In genomic region chr1:227131193-227131592, GRCh38 we compare ENCODE assay signal across 9 cellular contexts.
DNase-seq lines count a peak whose midpoint lies in the region; ATAC-seq and TF ChIP-seq lines count a peak whose summit lies in the region.
"Had no signal": no experiment of that assay in that cellular context is flagged by ENCODE, and none has a peak within 500 bp of the region (broad histone marks: within the 10 kb centered on the region; RNA-seq: fewer than 3 reads in every experiment).

No MANE protein-coding gene starts in this region.

- no peak overlapping the region for H3K27ac ChIP-seq in 22Rv1
- H3K27ac ChIP-seq: esophagus squamous epithelium had no signal

- TF ChIP-seq CTCF in 22Rv1 (IDR thresholded peaks at IDR 0.05): peak; percentile 78
- peak; percentile 39; the same call in 2 of the 3 replicates for TF ChIP-seq CTCF in GM12872 (IDR thresholded peaks at IDR 0.05; ENCODE audit: insufficient read depth, low read depth, low read length)
- peak; percentile 39 for TF ChIP-seq CTCF in glutamatergic neuron (IDR thresholded peaks at IDR 0.05; ENCODE audit: partially characterized antibody, unreplicated experiment)

- peaks cover 8% of the 10 kb centered on the region for H3K36me3 Mint-ChIP-seq in glutamatergic neuron (ENCODE audit: unreplicated experiment)
- no peaks in the 10 kb centered on the region for H3K36me3 Mint-ChIP-seq in activated T-helper 1 cell treated with anti-CD3 and anti-CD28 coated beads, Interleukin-12 subunit alpha, Interleukin-12 subunit beta, Interleukin-2, Interleukin-4 antibody, amounts not matched to agents 30 ng/mL and 10 ng/mL and 1 ng/mL, durations not matched to agents 14 hours and 24 hours and 36 hours (ENCODE audit: low read depth)

- H3K4me3 Mint-ChIP-seq in glutamatergic neuron (ENCODE audit: unreplicated experiment): no peak overlapping the region
- no peak overlapping the region for H3K4me3 Mint-ChIP-seq in activated T-helper 1 cell treated with anti-CD3 and anti-CD28 coated beads, Interleukin-12 subunit alpha, Interleukin-12 subunit beta, Interleukin-2, Interleukin-4 antibody, amounts not matched to agents 30 ng/mL and 10 ng/mL and 1 ng/mL, durations not matched to agents 14 hours and 24 hours and 36 hours

- in situ Hi-C loops in SK-MEL-5 (cut with HindIII; ENCODE audit: low pct_unique_long_range_greater_than_20kb, low sequenced_read_pairs): no loop called here

- peaks cover 5% of the 10 kb centered on the region for H3K27me3 Mint-ChIP-seq in glutamatergic neuron (ENCODE audit: unreplicated experiment)
- H3K27me3 Mint-ChIP-seq in activated T-helper 1 cell treated with anti-CD3 and anti-CD28 coated beads, Interleukin-12 subunit alpha, Interleukin-12 subunit beta, Interleukin-2, Interleukin-4 antibody, amounts not matched to agents 30 ng/mL and 10 ng/mL and 1 ng/mL, durations not matched to agents 14 hours and 24 hours and 36 hours (ENCODE audit: insufficient read depth): no peaks in the 10 kb centered on the region

- ATAC-seq in HG02642 (IDR thresholded peaks at IDR 0.05; ENCODE audit: poor library complexity, unreplicated experiment): no peak

- intact Hi-C loops in activated T-helper 1 cell treated with anti-CD3 and anti-CD28 coated beads, Interleukin-12 subunit alpha, Interleukin-12 subunit beta, Interleukin-2, Interleukin-4 antibody, amounts not matched to agents 30 ng/mL and 10 ng/mL and 1 ng/mL, durations not matched to agents 14 hours and 24 hours and 36 hours (cut with micrococcal nuclease): no loop called here

- H3K4me1 Mint-ChIP-seq in glutamatergic neuron (ENCODE audit: low read depth, unreplicated experiment): peaks cover 24% of the 10 kb centered on the region
- H3K4me1 Mint-ChIP-seq in activated T-helper 1 cell treated with anti-CD3 and anti-CD28 coated beads, Interleukin-12 subunit alpha, Interleukin-12 subunit beta, Interleukin-2, Interleukin-4 antibody, amounts not matched to agents 30 ng/mL and 10 ng/mL and 1 ng/mL, durations not matched to agents 14 hours and 24 hours and 36 hours (ENCODE audit: low read depth): no peaks in the 10 kb centered on the region

- DNase-seq in SK-MEL-5 (ENCODE audit: low read depth, low spot score): peak; percentile 49
- DNase-seq in glutamatergic neuron: no peak
- DNase-seq in NCI-H2227 treated with DMSO at 0.1 percent for 48 hours (lab: John Stamatoyannopoulos, UW): no peak
- no peak for DNase-seq in activated naive CD4-positive, alpha-beta T cell treated with anti-CD3 and anti-CD28 coated beads, Interleukin-2, amount 50 U/mL, for 16 hours
- DNase-seq in activated T-helper 1 cell treated with anti-CD3 and anti-CD28 coated beads, Interleukin-12 subunit alpha, Interleukin-12 subunit beta, Interleukin-2, Interleukin-4 antibody, amounts not matched to agents 30 ng/mL and 10 ng/mL and 1 ng/mL, durations not matched to agents 14 hours and 24 hours and 36 hours (ENCODE audit: low spot score): no peak
- DNase-seq: esophagus squamous epithelium had no signal

- peaks cover 5% of the 10 kb centered on the region for H3K9me3 Mint-ChIP-seq in glutamatergic neuron (ENCODE audit: unreplicated experiment)
- no peaks in the 10 kb centered on the region for H3K9me3 Mint-ChIP-seq in activated T-helper 1 cell treated with anti-CD3 and anti-CD28 coated beads, Interleukin-12 subunit alpha, Interleukin-12 subunit beta, Interleukin-2, Interleukin-4 antibody, amounts not matched to agents 30 ng/mL and 10 ng/mL and 1 ng/mL, durations not matched to agents 14 hours and 24 hours and 36 hours

- H3K27ac Mint-ChIP-seq in glutamatergic neuron (ENCODE audit: unreplicated experiment): no peak overlapping the region
- no peak overlapping the region for H3K27ac Mint-ChIP-seq in activated T-helper 1 cell treated with anti-CD3 and anti-CD28 coated beads, Interleukin-12 subunit alpha, Interleukin-12 subunit beta, Interleukin-2, Interleukin-4 antibody, amounts not matched to agents 30 ng/mL and 10 ng/mL and 1 ng/mL, durations not matched to agents 14 hours and 24 hours and 36 hours
